In the genomic region with DNA sequence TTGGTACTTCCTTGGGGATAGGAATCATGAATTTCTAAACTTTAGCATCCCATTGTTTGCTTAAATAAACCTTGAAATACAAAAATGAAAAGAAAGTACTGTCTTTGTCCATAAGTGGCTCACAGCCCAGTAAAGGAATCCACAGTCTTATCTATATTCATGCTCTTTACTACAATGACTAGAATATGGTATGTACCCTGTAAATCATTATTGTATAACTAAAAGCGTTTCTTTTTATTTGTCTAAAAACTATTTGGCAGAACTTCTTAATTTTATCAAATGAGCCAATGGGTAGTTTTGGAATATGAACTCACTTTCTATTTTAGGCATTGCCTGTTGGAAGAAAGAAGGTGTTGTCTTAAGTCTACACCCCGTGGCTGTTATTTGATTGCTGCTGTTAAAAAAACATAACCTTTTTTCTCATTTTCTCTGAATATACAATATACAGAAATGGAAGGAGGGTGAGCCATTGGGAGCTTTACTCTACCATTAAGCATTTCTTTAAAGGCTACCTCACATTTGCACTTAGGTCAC, we compare ENCODE assay signal across 11 cellular contexts. TPM values are rescaled to one million over a fixed set of nuclear protein-coding genes. Genes with fewer than 3 reads are reported as not detected.
DNase-seq lines count a peak whose midpoint lies in the region; ATAC-seq, FAIRE-seq and TF ChIP-seq lines count a peak whose summit lies in the region.
"Had no signal": no experiment of that assay in that cellular context is flagged by ENCODE, and none has a peak within 500 bp of the region (broad histone marks: within the 10 kb centered on the region; RNA-seq: fewer than 3 reads in every experiment).

No MANE protein-coding gene starts in this region.

- FAIRE-seq in A204.1 (lab: Jason Lieb, UNC): peak; percentile 16

- no peak overlapping the region for H2AFZ ChIP-seq in PC-3 (ENCODE audit: low read length)

- TF ChIP-seq CTCF in PC-3 (conservative IDR thresholded peaks at IDR 0.05; ENCODE audit: low read depth, low read length) (no peak), left ventricle myocardium inferior (IDR thresholded peaks at IDR 0.05; ENCODE audit: borderline replicate concordance) (no peak)

- intact Hi-C loops in PC-3 (cut with micrococcal nuclease): no loop called here
- intact Hi-C loops in left ventricle myocardium inferior (cut with micrococcal nuclease): no loop called here

- no peaks in the 10 kb centered on the region for H3K27me3 ChIP-seq in PC-3 (ENCODE audit: low read length)
- H3K27me3 ChIP-seq in left ventricle myocardium inferior (ENCODE audit: low read depth): no peaks in the 10 kb centered on the region
- H3K27me3 ChIP-seq in skeletal muscle tissue (ENCODE audit: control insufficient read depth in 3 of 3, insufficient read depth in 3 of 3, low read length in 3 of 3): no peaks in the 10 kb centered on the region
- H3K27me3 ChIP-seq: BLaER1 had no signal

- H3K79me2 ChIP-seq in PC-3 (ENCODE audit: low read length): no peaks in the 10 kb centered on the region

- DNase-seq in PC-3 (no peak), left ventricle myocardium inferior (no peak)
- DNase-seq in natural killer cell treated with Interleukin-12 subunit alpha and Interleukin-12 subunit beta and Interleukin-15 and Interleukin-18, amount 100 ng/mL, for 72 hours (ENCODE audit: low spot score): no peak
- DNase-seq: AML-193; CD8-positive, alpha-beta memory T cell; DMS 273 treated with DMSO at 0.1 percent for 48 hours; IMR-90 had no signal

- H3K27ac ChIP-seq in PC-3 (ENCODE audit: low read length) (no peak overlapping the region), left ventricle myocardium inferior (replicated peaks) (peak overlapping the region; percentile 14), skeletal muscle tissue (ENCODE audit: low read depth, low read length) (peak overlapping the region; percentile 90)
- H3K27ac ChIP-seq: BLaER1 had no signal

- POLR2A ChIA-PET in PC-3 (lab: Charles Lee; ENCODE audit: unreplicated experiment): no interaction called here

- H3K9ac ChIP-seq in PC-3 (ENCODE audit: low read length): no peak overlapping the region
- H3K9ac ChIP-seq in skeletal muscle tissue (ENCODE audit: low read depth in 1 of 3, low read length in 3 of 3): peak overlapping the region; percentile 24 to 47 (median 28)
- H3K9ac ChIP-seq: BLaER1 had no signal

- H3K4me1 Mint-ChIP-seq in natural killer cell treated with Interleukin-12 subunit alpha and Interleukin-12 subunit beta and Interleukin-15 and Interleukin-18, amount 100 ng/mL, for 72 hours (ENCODE audit: low read depth in 2 of 2): peaks cover 0 to 3% of the 10 kb centered on the region in 2 donors

- no peak overlapping the region for H3K27ac Mint-ChIP-seq in natural killer cell treated with Interleukin-12 subunit alpha and Interleukin-12 subunit beta and Interleukin-15 and Interleukin-18, amount 100 ng/mL, for 72 hours
- H3K27ac Mint-ChIP-seq: CD8-positive, alpha-beta memory T cell had no signal

- no peaks in the 10 kb centered on the region for H3F3A ChIP-seq in PC-3 (ENCODE audit: low read length, unreplicated experiment)

- CTCF ChIA-PET in PC-3 (lab: Charles Lee): no interaction called here

- H3K9me3 ChIP-seq in PC-3 (ENCODE audit: low read length) (no peaks in the 10 kb centered on the region), left ventricle myocardium inferior (replicated peaks) (no peaks in the 10 kb centered on the region), skeletal muscle tissue (ENCODE audit: control insufficient read depth in 3 of 3, low read length in 3 of 3) (no peaks in the 10 kb centered on the region)
- H3K9me3 ChIP-seq: BLaER1 had no signal

- no peaks in the 10 kb centered on the region for H3K36me3 ChIP-seq in PC-3 (ENCODE audit: low read depth, low read length)
- H3K36me3 ChIP-seq in left ventricle myocardium inferior: peaks cover 18% of the 10 kb centered on the region
- H3K36me3 ChIP-seq in skeletal muscle tissue (ENCODE audit: control insufficient read depth in 3 of 3, insufficient read depth in 3 of 3, low read length in 3 of 3): peaks cover 6 to 17% (median 11%) of the 10 kb centered on the region in 3 donors

- no peaks in the 10 kb centered on the region for H3K9me3 Mint-ChIP-seq in natural killer cell treated with Interleukin-12 subunit alpha and Interleukin-12 subunit beta and Interleukin-15 and Interleukin-18, amount 100 ng/mL, for 72 hours
- H3K9me3 Mint-ChIP-seq: CD8-positive, alpha-beta memory T cell had no signal

- H3K4me3 ChIP-seq in PC-3 (ENCODE audit: low read length) (no peak overlapping the region), left ventricle myocardium inferior (no peak overlapping the region), skeletal muscle tissue (ENCODE audit: low read length in 3 of 3) (peak overlapping the region in 1 of 3 donors; percentile 34)
- H3K4me3 ChIP-seq: BLaER1 had no signal

- H3K4me1 ChIP-seq in PC-3 (ENCODE audit: insufficient read depth, low read length) (no peaks in the 10 kb centered on the region), left ventricle myocardium inferior (peaks cover 23% of the 10 kb centered on the region), skeletal muscle tissue (ENCODE audit: control insufficient read depth in 3 of 3, insufficient read depth in 3 of 3, low read length in 3 of 3) (peaks cover 12 to 19% (median 12%) of the 10 kb centered on the region in 3 donors)

- no peak overlapping the region for H3K4me2 ChIP-seq in PC-3 (ENCODE audit: low read length)
- H3K4me2 ChIP-seq: BLaER1 had no signal

- no peaks in the 10 kb centered on the region for H3K36me3 Mint-ChIP-seq in natural killer cell treated with Interleukin-12 subunit alpha and Interleukin-12 subunit beta and Interleukin-15 and Interleukin-18, amount 100 ng/mL, for 72 hours

- H4K20me1 ChIP-seq in PC-3 (ENCODE audit: low read length): no peaks in the 10 kb centered on the region
- H4K20me1 ChIP-seq: BLaER1 had no signal

- no peaks in the 10 kb centered on the region for H3K9me2 ChIP-seq in PC-3 (replicated peaks; ENCODE audit: low read length)

- BruUV-seq in PC-3 (replicated peaks; lab: Mats Ljungman, UMichigan): no TSS peak

- peak; percentile 55 for ATAC-seq in PC-3
- no peak for ATAC-seq in natural killer cell treated with Interleukin-12 subunit alpha and Interleukin-12 subunit beta and Interleukin-15 and Interleukin-18, amount 100 ng/mL, for 72 hours
- ATAC-seq in GM19324 (IDR thresholded peaks at IDR 0.05; ENCODE audit: low FRiP score, unreplicated experiment): no peak

- no peak overlapping the region for H3K4me3 Mint-ChIP-seq in natural killer cell treated with Interleukin-12 subunit alpha and Interleukin-12 subunit beta and Interleukin-15 and Interleukin-18, amount 100 ng/mL, for 72 hours
- H3K4me3 Mint-ChIP-seq: CD8-positive, alpha-beta memory T cell had no signal

- H3K27me3 Mint-ChIP-seq in natural killer cell treated with Interleukin-12 subunit alpha and Interleukin-12 subunit beta and Interleukin-15 and Interleukin-18, amount 100 ng/mL, for 72 hours: no peaks in the 10 kb centered on the region
- H3K27me3 Mint-ChIP-seq: CD8-positive, alpha-beta memory T cell had no signal

RNA-seq across cellular contexts. Expression of gene STRIP2, which starts 12.4 kb away (rescaled TPM):
- total RNA-seq in PC-3 (2014; rRNA removed) (7.5 and 8.0 TPM in 2 replicates), left ventricle myocardium inferior (17.1 TPM), skeletal muscle tissue (5.2 TPM)
- 10 to 100 TPM; 11.3 to 48.1 TPM for total RNA-seq in natural killer cell treated with Interleukin-12 subunit alpha and Interleukin-12 subunit beta and Interleukin-15 and Interleukin-18, amount 100 ng/mL, for 72 hours
